ENCODE assay signal across 18 cellular contexts in genomic region chr4:1797861-1798529, GRCh38. TPM values are rescaled to one million over a fixed set of nuclear protein-coding genes. Genes with fewer than 3 reads are reported as not detected.
DNase-seq lines count a peak whose midpoint lies in the region; ATAC-seq lines count a peak whose summit lies in the region.
"Had no signal": no experiment of that assay in that cellular context is flagged by ENCODE, and none has a peak within 500 bp of the region (broad histone marks: within the 10 kb centered on the region; RNA-seq: fewer than 3 reads in every experiment).

No MANE protein-coding gene starts in this region.

- H2BK12ac ChIP-seq in neuronal stem cell (ENCODE audit: low read length), result peak overlapping the region; percentile 58

- H3K4me2 ChIP-seq in neuronal stem cell (ENCODE audit: insufficient read depth, low read length, poor library complexity, severe bottlenecking), result no peak overlapping the region
- H3K4me2 ChIP-seq: GM23338 had no signal

- H3K4me3 ChIP-seq in NT2/D1 (ENCODE audit: insufficient read length, low read depth) (no peak overlapping the region), neuronal stem cell (ENCODE audit: low read length in 2 of 2) (no peak overlapping the region)
- H3K4me3 ChIP-seq: BLaER1, GM23338, SJCRH30 had no signal

- H3K14ac ChIP-seq in neuronal stem cell (ENCODE audit: low read length), result no peak overlapping the region

- no CpG with 5 or more reads among the region's 22 CpGs for WGBS in neuronal stem cell (ENCODE audit: extremely low coverage in 2 of 2, insufficient read length in 2 of 2, insufficient replicate concordance in 1 of 2), 2 donors

- H3K79me1 ChIP-seq in neuronal stem cell (ENCODE audit: low read depth, low read length), result peaks cover 17% of the 10 kb centered on the region

- no peak overlapping the region for H2AFZ ChIP-seq in neuronal stem cell (ENCODE audit: low read length)
- H2AFZ ChIP-seq: GM23338 had no signal

- no peak overlapping the region for H2BK15ac ChIP-seq in neuronal stem cell (ENCODE audit: low read length)

- H3K27me3 ChIP-seq in NT2/D1 (ENCODE audit: insufficient read depth, insufficient read length), result no peaks in the 10 kb centered on the region
- H3K27me3 ChIP-seq in neuronal stem cell (ENCODE audit: control insufficient read depth in 3 of 3, insufficient read depth in 3 of 3, low read depth in 1 of 3, low read length in 3 of 3), result peaks cover 3 to 26% (median 11%) of the 10 kb centered on the region in 3 experiments

- peak overlapping the region; percentile 75 for H2BK5ac ChIP-seq in neuronal stem cell (ENCODE audit: low read length)

- no peak overlapping the region for H3K4ac ChIP-seq in neuronal stem cell (ENCODE audit: low read length)

- H3K36me3 ChIP-seq in NT2/D1 (ENCODE audit: insufficient read depth, insufficient read length, low read length), result peaks cover 70% of the 10 kb centered on the region
- H3K36me3 ChIP-seq in neuronal stem cell (replicated peaks in 1 of 2; ENCODE audit: control insufficient read depth in 2 of 2, insufficient read depth in 2 of 2, low read length in 2 of 2), result peaks cover 0 to 25% of the 10 kb centered on the region in 2 donors
- H3K36me3 ChIP-seq: BLaER1, SJCRH30 had no signal

- peaks cover 32% of the 10 kb centered on the region for H3K4me1 ChIP-seq in NT2/D1 (ENCODE audit: insufficient read depth, insufficient read length)
- peaks cover 5 to 17% of the 10 kb centered on the region in 2 donors for H3K4me1 ChIP-seq in neuronal stem cell (ENCODE audit: control insufficient read depth in 2 of 2, insufficient read depth in 1 of 2, low read depth in 1 of 2, low read length in 2 of 2)
- H3K4me1 ChIP-seq: SJCRH30 had no signal

- H2BK120ac ChIP-seq in neuronal stem cell (ENCODE audit: low read depth, low read length), result no peak overlapping the region

- ATAC-seq in HG03460 (IDR thresholded peaks at IDR 0.05; ENCODE audit: unreplicated experiment) (no peak), HG02678 (IDR thresholded peaks at IDR 0.05; ENCODE audit: unreplicated experiment) (no peak)
- ATAC-seq: GM23338 had no signal

- no peak overlapping the region for H3K23ac ChIP-seq in neuronal stem cell (ENCODE audit: low read depth, low read length, poor library complexity)

- H3K27ac ChIP-seq in neuronal stem cell (replicated peaks; ENCODE audit: low read length), result no peak overlapping the region
- H3K27ac ChIP-seq: BLaER1, SJCRH30 had no signal

- H3K18ac ChIP-seq in neuronal stem cell (ENCODE audit: low read length), result peak overlapping the region; percentile 83

- H4K91ac ChIP-seq in neuronal stem cell (ENCODE audit: low read depth, low read length, poor library complexity), result no peak overlapping the region

- H4K8ac ChIP-seq in neuronal stem cell (ENCODE audit: low read depth, low read length), result no peak overlapping the region

- H3K9me3 ChIP-seq in NT2/D1 (ENCODE audit: insufficient read depth, low read length) (no peaks in the 10 kb centered on the region), neuronal stem cell (replicated peaks in 1 of 2; ENCODE audit: control insufficient read depth in 2 of 2, insufficient read depth in 1 of 2, low read depth in 1 of 2, low read length in 2 of 2) (no peaks in the 10 kb centered on the region)
- H3K9me3 ChIP-seq: BLaER1, SJCRH30 had no signal

- H2AK5ac ChIP-seq in neuronal stem cell (ENCODE audit: low read depth, low read length), result no peak overlapping the region

- DNase-seq in NT2/D1 (ENCODE audit: low read depth, low spot score) (no peak), globus pallidus (ENCODE audit: low spot score) (peak; percentile 73), neuronal stem cell (ENCODE audit: low spot score) (no peak), mucosa of gallbladder (ENCODE audit: low spot score) (no peak), HPDE6-E6E7 (ENCODE audit: extremely low spot score) (no peak)
- DNase-seq: GF-D8, HFFc6, Kasumi-1, NCI-H1417, NCI-H2029 treated with DMSO at 0.1 percent for 48 hours, NCI-H510A treated with DMSO at 0.1 percent for 48 hours, RPMI8226, SJCRH30 had no signal

- H3K9ac ChIP-seq in NT2/D1 (ENCODE audit: insufficient read length, low read depth) (peak overlapping the region; percentile 57), neuronal stem cell (ENCODE audit: low read depth, low read length, poor library complexity) (peak overlapping the region; percentile 21)
- H3K9ac ChIP-seq: BLaER1 had no signal

RNA-seq across cellular contexts. Expression of gene FGFR3, which starts 4.9 kb away (rescaled TPM):
- polyA plus RNA-seq in neuronal stem cell (2013, experiment 1 of 2), result 7.2 TPM
- polyA plus RNA-seq in neuronal stem cell (2013, experiment 2 of 2), result 7.6 TPM
- 104 TPM for total RNA-seq in mucosa of gallbladder
- total RNA-seq: OCI-LY7 had no signal

RNA-seq across cellular contexts. Expression of gene LETM1, which starts 58.0 kb away (rescaled TPM):
- 12.8 TPM for polyA plus RNA-seq in neuronal stem cell (2013, experiment 1 of 2)
- 13.8 TPM for polyA plus RNA-seq in neuronal stem cell (2013, experiment 2 of 2)
- 45.0 TPM for total RNA-seq in mucosa of gallbladder
